8 cellular contexts compared by ENCODE assay signal in the genomic region with DNA sequence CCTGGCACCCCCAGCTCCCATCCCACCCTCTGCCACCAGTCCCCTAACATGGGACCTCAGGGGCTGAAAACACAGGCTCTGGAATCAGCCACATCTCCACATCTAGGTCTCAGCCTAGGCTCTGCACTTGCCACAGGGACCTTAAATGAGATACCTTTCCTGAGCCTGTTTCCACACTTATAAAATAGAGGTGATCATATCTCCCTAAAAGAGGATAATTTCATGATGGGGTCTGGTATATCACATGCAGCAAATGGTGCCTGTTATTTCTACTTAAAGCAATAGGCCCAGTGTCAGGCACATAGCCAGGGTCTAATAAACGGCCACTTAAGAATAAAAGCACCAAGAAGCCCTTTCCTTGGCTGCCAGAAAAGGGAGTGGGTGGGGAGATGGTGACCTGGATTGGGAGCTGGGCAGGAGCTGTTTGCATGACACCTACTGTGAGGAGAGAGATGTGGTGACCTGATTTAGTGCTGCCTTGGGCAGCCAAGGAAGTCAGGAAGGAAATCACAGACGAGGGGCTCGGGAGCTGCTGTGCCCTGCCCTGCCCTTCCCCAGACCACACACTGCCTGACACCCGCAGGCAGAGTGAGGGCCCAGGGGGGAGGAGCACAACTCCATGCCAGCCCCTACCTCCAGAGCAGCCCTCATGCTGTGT.
DNase-seq lines count a peak whose midpoint lies in the region; ATAC-seq and TF ChIP-seq lines count a peak whose summit lies in the region.

No MANE protein-coding gene starts in this region.

- peak overlapping the region; percentile 93 to 99 (median 98) for H3K27ac Mint-ChIP-seq in CD4-positive, CD25-positive, alpha-beta regulatory T cell

- H3K4me3 ChIP-seq in CD4-positive, CD25-positive, alpha-beta regulatory T cell (ENCODE audit: low read depth, low read length): peak overlapping the region; percentile 47
- H3K4me3 ChIP-seq in body of pancreas (no peak overlapping the region), muscle layer of duodenum (ENCODE audit: low read depth in 1 of 2, low read length in 2 of 2) (peak overlapping the region in 1 of 2 donors; percentile 68)

- intact Hi-C loops in body of pancreas (cut with DNase I): no loop called here
- intact Hi-C loops in sciatic nerve (cut with DNase I): no loop called here

- DNase-seq in CD4-positive, CD25-positive, alpha-beta regulatory T cell: no peak
- DNase-seq in body of pancreas: no peak
- DNase-seq in sciatic nerve (ENCODE audit: low spot score): no peak

- H3K4me3 Mint-ChIP-seq in CD4-positive, CD25-positive, alpha-beta regulatory T cell: peak overlapping the region; percentile 70 to 95 (median 87)

- peaks cover 22% of the 10 kb centered on the region for H3K27me3 Mint-ChIP-seq in CD4-positive, CD25-positive, alpha-beta regulatory T cell

- H3K27me3 ChIP-seq in CD4-positive, CD25-positive, alpha-beta regulatory T cell (ENCODE audit: control insufficient read depth, insufficient read depth, low read length): no peaks in the 10 kb centered on the region
- no peaks in the 10 kb centered on the region for H3K27me3 ChIP-seq in body of pancreas
- H3K27me3 ChIP-seq in muscle layer of duodenum (ENCODE audit: low read depth, low read length): no peaks in the 10 kb centered on the region

- peak overlapping the region; percentile 96 for H3K27ac ChIP-seq in CD4-positive, CD25-positive, alpha-beta regulatory T cell (ENCODE audit: insufficient read depth, low read length, poor library complexity, severe bottlenecking)
- H3K27ac ChIP-seq in KOPT-K1 (ENCODE audit: low read depth, low read length, poor library complexity, severe bottlenecking) (peak overlapping the region; percentile 92), body of pancreas (peak overlapping the region; percentile 91 to 93 (median 92)), muscle layer of duodenum (ENCODE audit: low read length) (peak overlapping the region; percentile 80)

- ATAC-seq in CD4-positive, CD25-positive, alpha-beta regulatory T cell (ENCODE audit: low read depth in 2 of 2): no peak
- ATAC-seq in body of pancreas (no peak), GM18498 (IDR thresholded peaks at IDR 0.05; ENCODE audit: unreplicated experiment) (no peak), GM19463 (IDR thresholded peaks at IDR 0.05; ENCODE audit: unreplicated experiment) (no peak), sciatic nerve (no peak), GM19455 (IDR thresholded peaks at IDR 0.05; ENCODE audit: unreplicated experiment) (no peak)

- WGBS in body of pancreas, 2 donors: 37 to 52% methylated on average over 3 to 4 of the region's 4 CpGs

- H3K36me3 ChIP-seq in CD4-positive, CD25-positive, alpha-beta regulatory T cell (ENCODE audit: control insufficient read depth, insufficient read depth, low read length): no peaks in the 10 kb centered on the region
- no peaks in the 10 kb centered on the region for H3K36me3 ChIP-seq in KOPT-K1 (ENCODE audit: insufficient read depth, low read length)
- H3K36me3 ChIP-seq in body of pancreas (replicated peaks in 1 of 2; ENCODE audit: insufficient read depth in 1 of 2, low read depth in 2 of 2): no peaks in the 10 kb centered on the region
- no peaks in the 10 kb centered on the region for H3K36me3 ChIP-seq in muscle layer of duodenum (ENCODE audit: control insufficient read depth in 1 of 2, insufficient read depth in 2 of 2, low read length in 2 of 2)

- H3K4me1 Mint-ChIP-seq in CD4-positive, CD25-positive, alpha-beta regulatory T cell: peaks cover 11 to 83% (median 33%) of the 10 kb centered on the region in 4 donors

- peaks cover 66% of the 10 kb centered on the region for H3K4me1 ChIP-seq in CD4-positive, CD25-positive, alpha-beta regulatory T cell (ENCODE audit: control insufficient read depth, insufficient read depth, low read length, poor library complexity, severe bottlenecking)
- H3K4me1 ChIP-seq in body of pancreas: peaks cover 62% of the 10 kb centered on the region
- H3K4me1 ChIP-seq in muscle layer of duodenum (ENCODE audit: control insufficient read depth in 1 of 2, insufficient read depth in 2 of 2, low read length in 2 of 2): peaks cover 25 to 37% of the 10 kb centered on the region in 2 donors

- no peak for TF ChIP-seq POLR2A in body of pancreas (IDR thresholded peaks at IDR 0.05)

- H3K9me3 Mint-ChIP-seq in CD4-positive, CD25-positive, alpha-beta regulatory T cell: peaks cover 0 to 2% (median 0%) of the 10 kb centered on the region in 7 donors

- H3K9me3 ChIP-seq in CD4-positive, CD25-positive, alpha-beta regulatory T cell (ENCODE audit: control insufficient read depth in 2 of 2, low read length in 2 of 2): no peaks in the 10 kb centered on the region
- H3K9me3 ChIP-seq in KOPT-K1 (ENCODE audit: insufficient read depth, low read length, poor library complexity, severe bottlenecking) (no peaks in the 10 kb centered on the region), body of pancreas (no peaks in the 10 kb centered on the region), muscle layer of duodenum (ENCODE audit: control insufficient read depth in 1 of 2, low read length in 2 of 2) (no peaks in the 10 kb centered on the region)

- H3K36me3 Mint-ChIP-seq in CD4-positive, CD25-positive, alpha-beta regulatory T cell: no peaks in the 10 kb centered on the region

- no peak for TF ChIP-seq CTCF in body of pancreas (IDR thresholded peaks at IDR 0.05)
